Comparison of ENCODE assay signal across 25 cellular contexts in the genomic region with DNA sequence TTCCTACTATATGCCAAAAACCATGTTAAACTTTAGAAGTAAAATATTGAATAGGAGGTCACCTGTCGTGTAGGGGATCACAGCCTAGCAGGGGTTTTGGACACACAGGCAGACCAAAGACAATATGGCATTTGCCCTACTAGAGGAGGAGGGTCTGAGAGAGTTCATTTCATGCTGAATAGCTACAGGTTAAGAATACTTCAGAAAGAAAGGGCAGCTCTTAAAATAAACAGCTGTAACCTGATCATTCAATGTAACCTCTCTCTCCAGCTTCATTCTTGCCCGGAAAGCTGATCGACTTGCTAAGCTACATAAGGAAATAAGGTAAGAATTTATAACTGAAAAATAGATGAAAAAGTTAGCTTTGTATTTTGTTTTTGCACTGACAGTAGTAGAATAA.
"Had no signal": no experiment of that assay in that cellular context is flagged by ENCODE, and none has a peak within 500 bp of the region (broad histone marks: within the 10 kb centered on the region; RNA-seq: fewer than 3 reads in every experiment).

No MANE protein-coding gene starts in this region.

- H3K4me3 ChIP-seq: ascending aorta, breast epithelium, heart right ventricle, left ventricle myocardium inferior, sigmoid colon, smooth muscle cell, testis, upper lobe of right lung had no signal

- H3K27me3 ChIP-seq: ascending aorta, sigmoid colon, testis, upper lobe of right lung had no signal

- H3K9me3 ChIP-seq: ascending aorta, breast epithelium, heart right ventricle, left ventricle myocardium inferior, sigmoid colon, testis, upper lobe of right lung had no signal

- DNase-seq: activated B cell treated with CpG ODN at 0.5 μM for 24 hours; activated CD4-positive, alpha-beta T cell treated with anti-CD3 and anti-CD28 coated beads for 36 hours; activated CD4-positive, alpha-beta T cell treated with anti-CD3 and anti-CD28 coated beads, Interleukin-2, amount 50 U/mL, for 4 hours; activated CD8-positive, alpha-beta memory T cell treated with anti-CD3 and anti-CD28 coated beads for 24 hours; activated CD8-positive, alpha-beta memory T cell treated with anti-CD3 and anti-CD28 coated beads, Interleukin-2, amount 50 U/mL, for 4 hours; activated T-cell treated with anti-CD3 and anti-CD28 coated beads, Interleukin-2, amount 50 U/mL, for 24 hours; cerebellar nuclear complex; cortex of kidney; erythroblast; foreskin fibroblast; heart right ventricle; kidney; left ventricle myocardium inferior; naive thymus-derived CD4-positive, alpha-beta T cell; retina; sigmoid colon; stimulated activated CD4-positive, alpha-beta T cell treated with anti-CD3 and anti-CD28 coated beads, Interleukin-2, amount 100 ng/mL, for 48 hours; stimulated activated CD8-positive, alpha-beta memory T cell treated with anti-CD3 and anti-CD28 coated beads, Interleukin-4, amount 100 ng/mL, for 48 hours; stimulated activated naive B cell treated with anti-CD40 and anti-IgM and Interleukin-4, amounts not matched to agents 10 μg/mL and 1 μg/mL and 100 μg/mL, for 72 hours; T-helper 17 cell; testis; upper lobe of right lung had no signal

- H3K27ac ChIP-seq: ascending aorta, breast epithelium, heart right ventricle, left ventricle myocardium inferior, sigmoid colon, testis, upper lobe of right lung had no signal

- H3K4me1 ChIP-seq: ascending aorta, breast epithelium, sigmoid colon, testis, upper lobe of right lung had no signal

- H3K36me3 ChIP-seq: breast epithelium had no signal
